In the genomic region with DNA sequence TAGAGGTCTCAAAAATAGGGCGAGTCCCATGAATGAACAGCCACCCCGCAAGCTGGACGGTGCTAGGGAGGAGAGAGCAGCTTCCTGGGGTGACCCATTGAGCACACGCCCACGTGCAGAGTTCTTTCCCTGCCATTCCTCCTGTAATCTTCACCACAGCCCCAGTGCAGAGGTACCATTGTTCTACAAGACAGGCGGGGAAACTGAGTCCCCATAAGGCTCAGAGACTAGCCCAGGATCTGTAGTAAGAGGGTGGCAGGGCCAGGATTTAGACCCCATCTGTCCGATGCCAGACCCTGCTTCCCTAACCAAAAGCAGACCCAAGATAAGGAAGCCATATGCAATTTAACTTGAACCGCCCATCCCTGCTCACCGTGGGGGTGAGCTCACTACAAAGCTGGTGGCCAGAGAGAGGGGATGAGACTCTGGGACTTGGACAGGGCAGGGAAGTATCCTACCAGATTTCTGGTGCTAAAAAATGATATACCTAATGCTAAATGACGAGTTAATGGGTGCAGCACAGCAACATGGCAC, we compare ENCODE assay signal across 1 cellular context.
TF ChIP-seq lines count a peak whose summit lies in the region.

No MANE protein-coding gene starts in this region.

TF ChIP-seq in WTC11, 78 proteins besides CTCF, POLR2A, EP300 and RAD21 (continued from another document):
- TF ChIP-seq, protein P1, sequence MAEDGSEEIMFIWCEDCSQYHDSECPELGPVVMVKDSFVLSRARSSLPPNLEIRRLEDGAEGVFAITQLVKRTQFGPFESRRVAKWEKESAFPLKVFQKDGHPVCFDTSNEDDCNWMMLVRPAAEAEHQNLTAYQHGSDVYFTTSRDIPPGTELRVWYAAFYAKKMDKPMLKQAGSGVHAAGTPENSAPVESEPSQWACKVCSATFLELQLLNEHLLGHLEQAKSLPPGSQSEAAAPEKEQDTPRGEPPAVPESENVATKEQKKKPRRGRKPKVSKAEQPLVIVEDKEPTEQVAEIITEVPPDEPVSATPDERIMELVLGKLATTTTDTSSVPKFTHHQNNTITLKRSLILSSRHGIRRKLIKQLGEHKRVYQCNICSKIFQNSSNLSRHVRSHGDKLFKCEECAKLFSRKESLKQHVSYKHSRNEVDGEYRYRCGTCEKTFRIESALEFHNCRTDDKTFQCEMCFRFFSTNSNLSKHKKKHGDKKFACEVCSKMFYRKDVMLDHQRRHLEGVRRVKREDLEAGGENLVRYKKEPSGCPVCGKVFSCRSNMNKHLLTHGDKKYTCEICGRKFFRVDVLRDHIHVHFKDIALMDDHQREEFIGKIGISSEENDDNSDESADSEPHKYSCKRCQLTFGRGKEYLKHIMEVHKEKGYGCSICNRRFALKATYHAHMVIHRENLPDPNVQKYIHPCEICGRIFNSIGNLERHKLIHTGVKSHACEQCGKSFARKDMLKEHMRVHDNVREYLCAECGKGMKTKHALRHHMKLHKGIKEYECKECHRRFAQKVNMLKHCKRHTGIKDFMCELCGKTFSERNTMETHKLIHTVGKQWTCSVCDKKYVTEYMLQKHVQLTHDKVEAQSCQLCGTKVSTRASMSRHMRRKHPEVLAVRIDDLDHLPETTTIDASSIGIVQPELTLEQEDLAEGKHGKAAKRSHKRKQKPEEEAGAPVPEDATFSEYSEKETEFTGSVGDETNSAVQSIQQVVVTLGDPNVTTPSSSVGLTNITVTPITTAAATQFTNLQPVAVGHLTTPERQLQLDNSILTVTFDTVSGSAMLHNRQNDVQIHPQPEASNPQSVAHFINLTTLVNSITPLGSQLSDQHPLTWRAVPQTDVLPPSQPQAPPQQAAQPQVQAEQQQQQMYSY (CRISPR knock-in tag; IDR thresholded peaks at IDR 0.05), result no peak
- TF ChIP-seq ATF1 (CRISPR knock-in tag; IDR thresholded peaks at IDR 0.05) (no peak), ZNF138 (CRISPR knock-in tag; conservative IDR thresholded peaks at IDR 0.05) (no peak), ZNF416 (CRISPR knock-in tag; IDR thresholded peaks at IDR 0.05) (no peak), ZNF396 (CRISPR knock-in tag; IDR thresholded peaks at IDR 0.05; ENCODE audit: borderline replicate concordance) (no peak), ESRRA (CRISPR knock-in tag; IDR thresholded peaks at IDR 0.05; ENCODE audit: borderline replicate concordance) (no peak), ZBTB21 (CRISPR knock-in tag; IDR thresholded peaks at IDR 0.05; ENCODE audit: borderline replicate concordance) (no peak), NR1H2 (CRISPR knock-in tag; IDR thresholded peaks at IDR 0.05) (no peak)
- TF ChIP-seq, protein P2, sequence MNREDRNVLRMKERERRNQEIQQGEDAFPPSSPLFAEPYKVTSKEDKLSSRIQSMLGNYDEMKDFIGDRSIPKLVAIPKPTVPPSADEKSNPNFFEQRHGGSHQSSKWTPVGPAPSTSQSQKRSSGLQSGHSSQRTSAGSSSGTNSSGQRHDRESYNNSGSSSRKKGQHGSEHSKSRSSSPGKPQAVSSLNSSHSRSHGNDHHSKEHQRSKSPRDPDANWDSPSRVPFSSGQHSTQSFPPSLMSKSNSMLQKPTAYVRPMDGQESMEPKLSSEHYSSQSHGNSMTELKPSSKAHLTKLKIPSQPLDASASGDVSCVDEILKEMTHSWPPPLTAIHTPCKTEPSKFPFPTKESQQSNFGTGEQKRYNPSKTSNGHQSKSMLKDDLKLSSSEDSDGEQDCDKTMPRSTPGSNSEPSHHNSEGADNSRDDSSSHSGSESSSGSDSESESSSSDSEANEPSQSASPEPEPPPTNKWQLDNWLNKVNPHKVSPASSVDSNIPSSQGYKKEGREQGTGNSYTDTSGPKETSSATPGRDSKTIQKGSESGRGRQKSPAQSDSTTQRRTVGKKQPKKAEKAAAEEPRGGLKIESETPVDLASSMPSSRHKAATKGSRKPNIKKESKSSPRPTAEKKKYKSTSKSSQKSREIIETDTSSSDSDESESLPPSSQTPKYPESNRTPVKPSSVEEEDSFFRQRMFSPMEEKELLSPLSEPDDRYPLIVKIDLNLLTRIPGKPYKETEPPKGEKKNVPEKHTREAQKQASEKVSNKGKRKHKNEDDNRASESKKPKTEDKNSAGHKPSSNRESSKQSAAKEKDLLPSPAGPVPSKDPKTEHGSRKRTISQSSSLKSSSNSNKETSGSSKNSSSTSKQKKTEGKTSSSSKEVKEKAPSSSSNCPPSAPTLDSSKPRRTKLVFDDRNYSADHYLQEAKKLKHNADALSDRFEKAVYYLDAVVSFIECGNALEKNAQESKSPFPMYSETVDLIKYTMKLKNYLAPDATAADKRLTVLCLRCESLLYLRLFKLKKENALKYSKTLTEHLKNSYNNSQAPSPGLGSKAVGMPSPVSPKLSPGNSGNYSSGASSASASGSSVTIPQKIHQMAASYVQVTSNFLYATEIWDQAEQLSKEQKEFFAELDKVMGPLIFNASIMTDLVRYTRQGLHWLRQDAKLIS (CRISPR knock-in tag; IDR thresholded peaks at IDR 0.05; ENCODE audit: borderline replicate concordance), result no peak
